In the genomic region with DNA sequence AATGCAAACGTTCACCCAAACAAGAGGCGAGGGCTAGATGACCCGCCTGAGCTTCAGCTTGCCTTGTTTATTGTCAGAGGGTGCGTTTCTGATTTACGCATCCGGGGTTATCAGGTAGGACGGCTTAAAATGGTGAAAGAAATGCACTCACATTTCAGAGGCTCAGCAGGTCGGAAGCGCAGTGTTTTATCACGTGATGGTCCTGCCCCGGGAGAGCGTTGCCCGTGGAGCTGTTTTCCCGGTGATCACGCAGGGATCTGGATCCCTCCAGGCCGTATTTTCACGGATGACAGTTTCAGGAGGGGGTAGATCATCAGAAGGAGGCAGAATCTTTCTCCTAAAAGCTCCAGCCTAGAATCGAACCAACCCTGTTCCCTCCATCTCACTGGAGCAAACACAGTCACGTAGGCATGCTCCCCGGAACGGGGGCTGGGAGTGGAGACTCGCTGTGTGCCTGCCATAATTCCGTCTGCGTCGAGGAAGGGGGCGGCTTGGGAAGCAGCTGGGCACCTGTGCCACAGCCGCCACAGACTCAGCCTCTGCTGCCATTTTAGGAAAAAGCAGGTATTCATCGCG, we compare ENCODE assay signal across 10 cellular contexts.
A peak's percentile ranks its signal among the peaks of the same experiment; 100 is the strongest.
DNase-seq lines count a peak whose midpoint lies in the region; TF ChIP-seq lines count a peak whose summit lies in the region.
"Had no signal": no experiment of that assay in that cellular context is flagged by ENCODE, and none has a peak within 500 bp of the region (broad histone marks: within the 10 kb centered on the region; RNA-seq: fewer than 3 reads in every experiment).

No MANE protein-coding gene starts in this region.

- H3K27ac Mint-ChIP-seq in glutamatergic neuron (ENCODE audit: unreplicated experiment): no peak overlapping the region
- no peak overlapping the region for H3K27ac Mint-ChIP-seq in osteocyte (ENCODE audit: unreplicated experiment)
- H3K27ac Mint-ChIP-seq: CD8-positive, alpha-beta memory T cell; HFFc6 had no signal

- intact Hi-C loops in posterior cingulate gyrus (cut with DNase I): no loop called here

- no peaks in the 10 kb centered on the region for H3K27me3 Mint-ChIP-seq in glutamatergic neuron (ENCODE audit: unreplicated experiment)
- H3K27me3 Mint-ChIP-seq in osteocyte (ENCODE audit: unreplicated experiment): peaks cover 2% of the 10 kb centered on the region
- H3K27me3 Mint-ChIP-seq: CD8-positive, alpha-beta memory T cell had no signal

- peaks cover 2% of the 10 kb centered on the region for H3K4me1 Mint-ChIP-seq in glutamatergic neuron (ENCODE audit: low read depth, unreplicated experiment)
- no peaks in the 10 kb centered on the region for H3K4me1 Mint-ChIP-seq in osteocyte (ENCODE audit: unreplicated experiment)
- H3K4me1 Mint-ChIP-seq: CD8-positive, alpha-beta memory T cell had no signal

- H3K9me3 Mint-ChIP-seq in glutamatergic neuron (ENCODE audit: unreplicated experiment): peaks cover 2% of the 10 kb centered on the region
- peaks cover 7% of the 10 kb centered on the region for H3K9me3 Mint-ChIP-seq in osteocyte (ENCODE audit: unreplicated experiment)
- H3K9me3 Mint-ChIP-seq: CD8-positive, alpha-beta memory T cell had no signal

- H3K36me3 Mint-ChIP-seq in glutamatergic neuron (ENCODE audit: unreplicated experiment) (peaks cover 4% of the 10 kb centered on the region), osteocyte (ENCODE audit: unreplicated experiment) (no peaks in the 10 kb centered on the region)
- H3K36me3 Mint-ChIP-seq: CD8-positive, alpha-beta memory T cell had no signal

- H3K4me3 Mint-ChIP-seq in glutamatergic neuron (ENCODE audit: unreplicated experiment) (peak overlapping the region; percentile 13), osteocyte (ENCODE audit: unreplicated experiment) (no peak overlapping the region)
- H3K4me3 Mint-ChIP-seq: CD8-positive, alpha-beta memory T cell; HFFc6 had no signal

- DNase-seq in NCI-H69 (lab: John Stamatoyannopoulos, UW): peak; percentile 46
- DNase-seq in glutamatergic neuron: no peak
- DNase-seq in osteocyte (ENCODE audit: extremely low spot score, unreplicated experiment): peak; percentile 73
- DNase-seq in SKM-1 treated with dmso at 0.1 percent for 144 hours (lab: John Stamatoyannopoulos, UW; ENCODE audit: unreplicated experiment): no peak
- DNase-seq in hypothalamus (lab: John Stamatoyannopoulos, UW): no peak
- DNase-seq in posterior cingulate gyrus: no peak
- DNase-seq: CD8-positive, alpha-beta memory T cell; DMS53; HCEC 1CT; HFFc6 had no signal

- TF ChIP-seq CTCF in glutamatergic neuron (IDR thresholded peaks at IDR 0.05; ENCODE audit: partially characterized antibody, unreplicated experiment): no peak
- TF ChIP-seq CTCF in osteocyte (IDR thresholded peaks at IDR 0.05): no peak

Comparison
In these comparisons a context has a peak if more than half of its experiments do, and no peak if none do; other contexts are left out.
1. DNase-seq: peak in NCI-H69 (single experiment) and osteocyte (single experiment); none in glutamatergic neuron (single experiment), SKM-1 treated with dmso at 0.1 percent for 144 hours (single experiment), hypothalamus (0 of 51) and posterior cingulate gyrus (0 of 10).